ENCODE assay signal across 35 cellular contexts in genomic region chr2:166643980-166644379, GRCh38.
"Had no signal": no experiment of that assay in that cellular context is flagged by ENCODE, and none has a peak within 500 bp of the region (broad histone marks: within the 10 kb centered on the region; RNA-seq: fewer than 3 reads in every experiment).

No MANE protein-coding gene starts in this region.

- H3K27me3 Mint-ChIP-seq: activated CD4-positive, alpha-beta memory T cell treated with anti-CD3 and anti-CD28 coated beads, Interleukin-2, amount 10 ng/mL, durations not matched to agents 7 days and 5 days; activated CD8-positive, alpha-beta memory T cell treated with anti-CD3 and anti-CD28 coated beads, Interleukin-2, amount 10 ng/mL, durations not matched to agents 7 days and 5 days; activated naive CD8-positive, alpha-beta T cell treated with anti-CD3 and anti-CD28 coated beads for 36 hours had no signal

- H3K4me1 Mint-ChIP-seq: activated CD4-positive, alpha-beta memory T cell treated with anti-CD3 and anti-CD28 coated beads, Interleukin-2, amount 10 ng/mL, durations not matched to agents 7 days and 5 days; activated CD8-positive, alpha-beta memory T cell treated with anti-CD3 and anti-CD28 coated beads, Interleukin-2, amount 10 ng/mL, durations not matched to agents 7 days and 5 days; activated naive CD8-positive, alpha-beta T cell treated with anti-CD3 and anti-CD28 coated beads for 36 hours had no signal

- H3K9me3 Mint-ChIP-seq: activated CD4-positive, alpha-beta memory T cell treated with anti-CD3 and anti-CD28 coated beads, Interleukin-2, amount 10 ng/mL, durations not matched to agents 7 days and 5 days; activated naive CD8-positive, alpha-beta T cell treated with anti-CD3 and anti-CD28 coated beads for 36 hours had no signal

- H3K36me3 Mint-ChIP-seq: activated CD8-positive, alpha-beta memory T cell treated with anti-CD3 and anti-CD28 coated beads, Interleukin-2, amount 10 ng/mL, durations not matched to agents 7 days and 5 days; activated naive CD8-positive, alpha-beta T cell treated with anti-CD3 and anti-CD28 coated beads for 36 hours had no signal

- DNase-seq: activated CD4-positive, alpha-beta memory T cell treated with anti-CD3 and anti-CD28 coated beads, Interleukin-2, amount 10 ng/mL, durations not matched to agents 7 days and 5 days; activated CD4-positive, alpha-beta T cell treated with anti-CD3 and anti-CD28 coated beads for 1 hour; activated CD4-positive, alpha-beta T cell treated with anti-CD3 and anti-CD28 coated beads for 48 hours; activated CD4-positive, CD25-positive, alpha-beta regulatory T cell; activated CD8-positive, alpha-beta memory T cell treated with anti-CD3 and anti-CD28 coated beads for 24 hours; activated CD8-positive, alpha-beta memory T cell treated with anti-CD3 and anti-CD28 coated beads, Interleukin-2, amount 10 ng/mL, durations not matched to agents 7 days and 5 days; activated CD8-positive, alpha-beta memory T cell treated with anti-CD3 and anti-CD28 coated beads, Interleukin-2, amount 50 U/mL, for 48 hours; activated effector memory CD4-positive, alpha-beta T cell treated with anti-CD3 and anti-CD28 coated beads, Interleukin-2, amount 50 U/mL, for 16 hours; activated naive CD4-positive, alpha-beta T cell; activated naive CD4-positive, alpha-beta T cell treated with anti-CD3 and anti-CD28 coated beads, Interleukin-2, amount 50 U/mL, for 16 hours; activated naive CD8-positive, alpha-beta T cell treated with anti-CD3 and anti-CD28 coated beads for 36 hours; activated T-cell treated with anti-CD3 and anti-CD28 coated beads, Interleukin-2, amount 50 U/mL, for 48 hours; amniotic stem cell; aorta; brain microvascular endothelial cell; central memory CD4-positive, alpha-beta T cell; IMR-90; NCI-H1417; NCI-H146; NCI-H187; NCI-H2081 treated with DMSO at 0.1 percent for 48 hours; NCI-H2171; NCI-H2227 treated with DMSO at 0.1 percent for 48 hours; NCI-H446; NCI-H510A treated with DMSO at 0.1 percent for 48 hours; NCI-H526 treated with DMSO at 0.1 percent for 48 hours; NCI-H774; PC-3; Peyer's patch; RPMI8226; SW 1271; T-helper 1 cell; T-helper 2 cell; T-helper 9 cell had no signal

- H3K4me3 Mint-ChIP-seq: activated CD4-positive, alpha-beta memory T cell treated with anti-CD3 and anti-CD28 coated beads, Interleukin-2, amount 10 ng/mL, durations not matched to agents 7 days and 5 days; activated CD8-positive, alpha-beta memory T cell treated with anti-CD3 and anti-CD28 coated beads, Interleukin-2, amount 10 ng/mL, durations not matched to agents 7 days and 5 days; activated naive CD8-positive, alpha-beta T cell treated with anti-CD3 and anti-CD28 coated beads for 36 hours had no signal

- H3K27ac Mint-ChIP-seq: activated CD4-positive, alpha-beta memory T cell treated with anti-CD3 and anti-CD28 coated beads, Interleukin-2, amount 10 ng/mL, durations not matched to agents 7 days and 5 days; activated CD8-positive, alpha-beta memory T cell treated with anti-CD3 and anti-CD28 coated beads, Interleukin-2, amount 10 ng/mL, durations not matched to agents 7 days and 5 days; activated naive CD8-positive, alpha-beta T cell treated with anti-CD3 and anti-CD28 coated beads for 36 hours had no signal

- ATAC-seq: activated CD8-positive, alpha-beta memory T cell treated with anti-CD3 and anti-CD28 coated beads, Interleukin-2, amount 10 ng/mL, durations not matched to agents 7 days and 5 days; K562; PC-3 had no signal
